In genomic region chr4:12389604-12390003, GRCh38 we compare ENCODE assay signal across 32 cellular contexts.
"Had no signal": no experiment of that assay in that cellular context is flagged by ENCODE, and none has a peak within 500 bp of the region (broad histone marks: within the 10 kb centered on the region; RNA-seq: fewer than 3 reads in every experiment).

No MANE protein-coding gene starts in this region.

- H3K4me3 Mint-ChIP-seq: activated B cell treated with CpG ODN at 0.5 μM for 24 hours; activated CD8-positive, alpha-beta T cell treated with anti-CD3 and anti-CD28 coated beads for 36 hours; activated naive CD4-positive, alpha-beta T cell treated with anti-CD3 and anti-CD28 coated beads, Interleukin-2, amount 50 U/mL, for 24 hours; activated naive CD8-positive, alpha-beta T cell treated with anti-CD3 and anti-CD28 coated beads for 36 hours; activated naive CD8-positive, alpha-beta T cell treated with anti-CD3 and anti-CD28 coated beads, Interleukin-2, amount 50 U/mL, for 24 hours; activated T-cell treated with anti-CD3 and anti-CD28 coated beads, Interleukin-2, amount 50 U/mL, for 4 hours; activated T-helper 17 cell treated with anti-CD3 and anti-CD28 coated beads, Interleukin-2, amount 50 U/mL, for 72 hours; central memory CD8-positive, alpha-beta T cell; dendritic cell treated with granulocyte-macrophage colony-stimulating factor and Interleukin-4, amounts not matched to agents 40 ng/mL and 50 ng/mL, for 4 days; endodermal cell; T-helper 17 cell; T-helper 2 cell treated with Interferon-gamma antibody and Interleukin-4, amounts not matched to agents 5 μg/mL and 100 μg/mL, for 36 hours had no signal

- H3K9me3 Mint-ChIP-seq: activated B cell treated with CpG ODN at 0.5 μM for 24 hours; activated naive CD8-positive, alpha-beta T cell treated with anti-CD3 and anti-CD28 coated beads for 36 hours; activated T-helper 17 cell treated with anti-CD3 and anti-CD28 coated beads, Interleukin-2, amount 50 U/mL, for 72 hours; dendritic cell treated with granulocyte-macrophage colony-stimulating factor and Interleukin-4, amounts not matched to agents 40 ng/mL and 50 ng/mL, for 4 days had no signal

- H3K36me3 ChIP-seq: adrenal gland, cardiac muscle cell, esophagus squamous epithelium, WERI-Rb-1 had no signal

- H3K4me1 Mint-ChIP-seq: activated B cell treated with CpG ODN at 0.5 μM for 24 hours; activated naive CD4-positive, alpha-beta T cell treated with anti-CD3 and anti-CD28 coated beads, Interleukin-2, amount 50 U/mL, for 24 hours; activated naive CD8-positive, alpha-beta T cell treated with anti-CD3 and anti-CD28 coated beads for 36 hours; activated naive CD8-positive, alpha-beta T cell treated with anti-CD3 and anti-CD28 coated beads, Interleukin-2, amount 50 U/mL, for 24 hours; activated T-helper 17 cell treated with anti-CD3 and anti-CD28 coated beads, Interleukin-2, amount 50 U/mL, for 72 hours; central memory CD8-positive, alpha-beta T cell; endodermal cell; T-helper 17 cell had no signal

- H3K27ac Mint-ChIP-seq: activated B cell treated with CpG ODN at 0.5 μM for 24 hours; activated CD8-positive, alpha-beta T cell treated with anti-CD3 and anti-CD28 coated beads for 36 hours; activated naive CD4-positive, alpha-beta T cell treated with anti-CD3 and anti-CD28 coated beads, Interleukin-2, amount 50 U/mL, for 24 hours; activated naive CD8-positive, alpha-beta T cell treated with anti-CD3 and anti-CD28 coated beads for 36 hours; activated naive CD8-positive, alpha-beta T cell treated with anti-CD3 and anti-CD28 coated beads, Interleukin-2, amount 50 U/mL, for 24 hours; activated T-helper 17 cell treated with anti-CD3 and anti-CD28 coated beads, Interleukin-2, amount 50 U/mL, for 72 hours; dendritic cell treated with granulocyte-macrophage colony-stimulating factor and Interleukin-4, amounts not matched to agents 40 ng/mL and 50 ng/mL, for 4 days; endodermal cell; T-helper 17 cell; T-helper 2 cell treated with Interferon-gamma antibody and Interleukin-4, amounts not matched to agents 5 μg/mL and 100 μg/mL, for 36 hours had no signal

- H3K4me3 ChIP-seq: adrenal gland, body of pancreas, cardiac muscle cell, coronary artery, dorsolateral prefrontal cortex, esophagus squamous epithelium had no signal

- H3K27ac ChIP-seq: adrenal gland, body of pancreas, cardiac muscle cell, coronary artery, dorsolateral prefrontal cortex, esophagus squamous epithelium, WERI-Rb-1 had no signal

- H3K9me3 ChIP-seq: adrenal gland, body of pancreas, esophagus squamous epithelium had no signal

- H3K27me3 Mint-ChIP-seq: activated B cell treated with CpG ODN at 0.5 μM for 24 hours; activated CD8-positive, alpha-beta T cell treated with anti-CD3 and anti-CD28 coated beads for 36 hours; activated naive CD4-positive, alpha-beta T cell treated with anti-CD3 and anti-CD28 coated beads, Interleukin-2, amount 50 U/mL, for 24 hours; activated naive CD8-positive, alpha-beta T cell treated with anti-CD3 and anti-CD28 coated beads for 36 hours; activated naive CD8-positive, alpha-beta T cell treated with anti-CD3 and anti-CD28 coated beads, Interleukin-2, amount 50 U/mL, for 24 hours; activated T-helper 17 cell treated with anti-CD3 and anti-CD28 coated beads, Interleukin-2, amount 50 U/mL, for 72 hours; central memory CD8-positive, alpha-beta T cell; dendritic cell treated with granulocyte-macrophage colony-stimulating factor and Interleukin-4, amounts not matched to agents 40 ng/mL and 50 ng/mL, for 4 days; T-helper 17 cell had no signal

- H3K27me3 ChIP-seq: adrenal gland, body of pancreas, cardiac muscle cell, dorsolateral prefrontal cortex, esophagus squamous epithelium had no signal

- H3K36me3 Mint-ChIP-seq: activated naive CD4-positive, alpha-beta T cell treated with anti-CD3 and anti-CD28 coated beads, Interleukin-2, amount 50 U/mL, for 24 hours; activated naive CD8-positive, alpha-beta T cell treated with anti-CD3 and anti-CD28 coated beads for 36 hours had no signal

- ATAC-seq: activated CD4-positive, CD25-positive, alpha-beta regulatory T cell treated with anti-CD3 and anti-CD28 coated beads, Interleukin-2, amount 50 U/mL, for 24 hours; activated CD8-positive, alpha-beta T cell treated with anti-CD3 and anti-CD28 coated beads for 36 hours; activated naive CD8-positive, alpha-beta T cell treated with anti-CD3 and anti-CD28 coated beads, Interleukin-2, amount 50 U/mL, for 24 hours; activated T-cell treated with anti-CD3 and anti-CD28 coated beads, Interleukin-2, amount 50 U/mL, for 4 hours; activated T-helper 17 cell treated with anti-CD3 and anti-CD28 coated beads, Interleukin-2, amount 50 U/mL, for 72 hours; body of pancreas; T-helper 17 cell had no signal

- H3K4me1 ChIP-seq: adrenal gland, body of pancreas, esophagus squamous epithelium had no signal

- DNase-seq: activated B cell treated with CpG ODN at 0.5 μM for 24 hours; activated CD4-positive, alpha-beta T cell treated with anti-CD3 and anti-CD28 coated beads for 48 hours; activated CD4-positive, alpha-beta T cell treated with anti-CD3 and anti-CD28 coated beads, Interleukin-2, amount 50 U/mL, for 1 hour; activated CD4-positive, alpha-beta T cell treated with anti-CD3 and anti-CD28 coated beads, Interleukin-2, amount 50 U/mL, for 48 hours; activated CD8-positive, alpha-beta memory T cell treated with anti-CD3 and anti-CD28 coated beads for 24 hours; activated CD8-positive, alpha-beta T cell treated with anti-CD3 and anti-CD28 coated beads for 36 hours; activated effector memory CD4-positive, alpha-beta T cell treated with Interleukin-2 at 50 U/mL for 16 hours; activated gamma-delta T cell treated with Interleukin-2 at 50 U/mL for 16 hours; activated naive CD4-positive, alpha-beta T cell treated with Interleukin-2 at 50 U/mL for 16 hours; activated naive CD8-positive, alpha-beta T cell treated with anti-CD3 and anti-CD28 coated beads for 36 hours; activated naive CD8-positive, alpha-beta T cell treated with anti-CD3 and anti-CD28 coated beads, Interleukin-2, amount 50 U/mL, for 24 hours; activated T-cell treated with anti-CD3 and anti-CD28 coated beads, Interleukin-2, amount 50 U/mL, for 4 hours; adrenal gland; amygdala; aorta; body of pancreas; dorsolateral prefrontal cortex; effector memory CD4-positive, alpha-beta T cell; endodermal cell; esophagus squamous epithelium; T-helper 1 cell; T-helper 17 cell; T1000; WERI-Rb-1 had no signal
